Comparison of ENCODE assay signal across 24 cellular contexts in genomic region chr1:6848816-6849215, GRCh38.
"Had no signal": no experiment of that assay in that cellular context is flagged by ENCODE, and none has a peak within 500 bp of the region (broad histone marks: within the 10 kb centered on the region; RNA-seq: fewer than 3 reads in every experiment).

No MANE protein-coding gene starts in this region.

- ATAC-seq: activated CD4-positive, CD25-positive, alpha-beta regulatory T cell treated with anti-CD3 and anti-CD28 coated beads, Interleukin-2, amount 50 U/mL, for 24 hours; activated CD8-positive, alpha-beta T cell treated with anti-CD3 and anti-CD28 coated beads for 36 hours; activated naive CD4-positive, alpha-beta T cell treated with anti-CD3 and anti-CD28 coated beads, Interleukin-2, amount 50 U/mL, for 72 hours; effector memory CD8-positive, alpha-beta T cell; foreskin keratinocyte; gastroesophageal sphincter; heart right ventricle had no signal

- DNase-seq: activated B cell treated with CpG ODN at 0.5 μM for 24 hours; activated CD4-positive, alpha-beta T cell treated with anti-CD3 and anti-CD28 coated beads for 48 hours; activated CD4-positive, alpha-beta T cell treated with anti-CD3 and anti-CD28 coated beads, Interleukin-2, amount 50 U/mL, for 1 hour; activated CD4-positive, alpha-beta T cell treated with anti-CD3 and anti-CD28 coated beads, Interleukin-2, amount 50 U/mL, for 48 hours; activated CD8-positive, alpha-beta memory T cell treated with anti-CD3 and anti-CD28 coated beads for 24 hours; activated CD8-positive, alpha-beta T cell treated with anti-CD3 and anti-CD28 coated beads for 36 hours; activated gamma-delta T cell; activated naive CD4-positive, alpha-beta T cell; activated naive CD4-positive, alpha-beta T cell treated with anti-CD3 and anti-CD28 coated beads, Interleukin-2, amount 10 ng/mL, durations not matched to agents 7 days and 5 days; activated naive CD8-positive, alpha-beta T cell treated with anti-CD3 and anti-CD28 coated beads, Interleukin-2, amount 10 ng/mL, durations not matched to agents 7 days and 5 days; activated T-cell treated with anti-CD3 and anti-CD28 coated beads, Interleukin-2, amount 50 U/mL, for 48 hours; cortex of kidney; dermis blood vessel endothelial cell; effector CD4-positive, alpha-beta T cell; effector memory CD8-positive, alpha-beta T cell; erythroblast; foreskin keratinocyte; heart right ventricle; T-helper 1 cell; T-helper 2 cell; WERI-Rb-1 had no signal
